ENCODE assay signal across 18 cellular contexts in genomic region chr12:55965240-55965639, GRCh38. TPM values are rescaled to one million over a fixed set of nuclear protein-coding genes. Genes with fewer than 3 reads are reported as not detected.
DNase-seq lines count a peak whose midpoint lies in the region; ATAC-seq, FAIRE-seq and TF ChIP-seq lines count a peak whose summit lies in the region.
"Had no signal": no experiment of that assay in that cellular context is flagged by ENCODE, and none has a peak within 500 bp of the region (broad histone marks: within the 10 kb centered on the region; RNA-seq: fewer than 3 reads in every experiment).

No MANE protein-coding gene starts in this region.

- TF ChIP-seq CTCF in H1 (IDR thresholded peaks at IDR 0.05; ENCODE audit: control extremely low read depth in 1 of 3, insufficient read depth in 1 of 3, low read depth in 1 of 3, low read length in 3 of 3), result no peak

- POLR2A ChIA-PET in CD4-positive, alpha-beta memory T cell (lab: Charles Lee; ENCODE audit: partially characterized antibody), result interaction anchor here (1.6 kb wide), 1 partner anchor 9 kb away, joined by 6 read pairs; the partner anchor contains the start of gene RAB5B
- POLR2A ChIA-PET in H1 (lab: Charles Lee; ENCODE audit: partially characterized antibody), result interaction anchor here (0.5 to 1.9 kb wide), 9 partner anchors 8 to 211 kb away, joined by 3 to 6 read pairs (median 4); partner anchors contain the start of gene RAB5B
- POLR2A ChIA-PET in naive thymus-derived CD4-positive, alpha-beta T cell (lab: Charles Lee), result interaction anchor here (0.8 to 0.9 kb wide), 3 partner anchors 12 to 32 kb away, joined by 3 read pairs; no protein-coding TSS in a partner anchor

- no peak for TF ChIP-seq EP300 in H1 (IDR thresholded peaks at IDR 0.05; ENCODE audit: borderline replicate concordance in 1 of 2, low read depth in 2 of 2, low read length in 2 of 2)

- no peak overlapping the region for H3K27ac ChIP-seq in CD4-positive, alpha-beta memory T cell (ENCODE audit: low read depth, low read length)
- H3K27ac ChIP-seq in HUES64 (ENCODE audit: low read depth, low read length), result peak overlapping the region; percentile 53
- H3K27ac ChIP-seq in H1 (ENCODE audit: low read depth, low read length), result 0 out of 2 replicates have a peak overlapping the region, but pooled peaks have one; percentile 22
- peak overlapping the region; percentile 69 for H3K27ac ChIP-seq in naive thymus-derived CD4-positive, alpha-beta T cell (ENCODE audit: low read depth, low read length)
- H3K27ac ChIP-seq in aorta (ENCODE audit: low read depth in 1 of 2, low read length in 2 of 2), result no peak overlapping the region
- H3K27ac ChIP-seq in caudate nucleus (ENCODE audit: low read depth, low read length), result no peak overlapping the region

- no peak overlapping the region for H2BK15ac ChIP-seq in H1 (ENCODE audit: low read length)

- H3K4me3 ChIP-seq in CD4-positive, alpha-beta memory T cell (ENCODE audit: low read length in 2 of 2), result no peak overlapping the region
- H3K4me3 ChIP-seq in HUES64 (ENCODE audit: low read length), result peak overlapping the region; percentile 89
- peak overlapping the region; percentile 78 to 93 (median 88) for H3K4me3 ChIP-seq in H1 (ENCODE audit: extremely low read depth in 1 of 4, insufficient read depth in 2 of 4, low read depth in 3 of 4, low read length in 4 of 4)
- H3K4me3 ChIP-seq in naive thymus-derived CD4-positive, alpha-beta T cell (ENCODE audit: low read length), result no peak overlapping the region
- no peak overlapping the region for H3K4me3 ChIP-seq in aorta (ENCODE audit: low read length in 2 of 2)

- peak overlapping the region; percentile 62; the same call in 1 of the 2 replicates for H3K18ac ChIP-seq in H1 (ENCODE audit: extremely low read depth, low read length)

- H2BK5ac ChIP-seq in H1 (ENCODE audit: low read depth, low read length), result peak overlapping the region; percentile 75; the same call in 1 of the 2 replicates

- no peak overlapping the region for H2AK5ac ChIP-seq in H1 (ENCODE audit: low read depth, low read length)

- no peak overlapping the region for H4K91ac ChIP-seq in H1 (replicated peaks; ENCODE audit: insufficient read length, low read length)

- peaks cover 12% of the 10 kb centered on the region; the same call in 1 of the 2 replicates for H3K23me2 ChIP-seq in H1 (ENCODE audit: low read depth, low read length)

- no peaks in the 10 kb centered on the region for H3K9me3 Mint-ChIP-seq in CD4-positive, alpha-beta memory T cell
- H3K9me3 Mint-ChIP-seq in naive thymus-derived CD4-positive, alpha-beta T cell, result no peaks in the 10 kb centered on the region
- H3K9me3 Mint-ChIP-seq: activated CD4-positive, alpha-beta memory T cell treated with anti-CD3 and anti-CD28 coated beads for 36 hours; stimulated activated memory B cell treated with anti-CD40 and anti-IgM and Interleukin-4, amounts not matched to agents 10 μg/mL and 1 μg/mL and 100 μg/mL, for 72 hours had no signal

- H2BK12ac ChIP-seq in H1 (ENCODE audit: low read depth, low read length), result no peak overlapping the region

- peaks cover 0 to 5% of the 10 kb centered on the region in 2 donors for H3K36me3 Mint-ChIP-seq in CD4-positive, alpha-beta memory T cell
- peaks cover 0 to 8% (median 0%) of the 10 kb centered on the region in 5 donors for H3K36me3 Mint-ChIP-seq in naive thymus-derived CD4-positive, alpha-beta T cell

- no peak for ATAC-seq in naive thymus-derived CD4-positive, alpha-beta T cell
- no peak for ATAC-seq in aorta (ENCODE audit: low FRiP score)
- ATAC-seq in HG02981 (IDR thresholded peaks at IDR 0.05; ENCODE audit: unreplicated experiment), result no peak
- ATAC-seq: stimulated activated memory B cell treated with anti-CD40 and anti-IgM and Interleukin-4, amounts not matched to agents 10 μg/mL and 1 μg/mL and 100 μg/mL, for 72 hours had no signal

- H2BK20ac ChIP-seq in H1 (ENCODE audit: low read length), result no peak overlapping the region

- H3K79me2 ChIP-seq in H1 (ENCODE audit: control insufficient read depth in 1 of 2, insufficient read depth in 2 of 2, low read length in 2 of 2), result peaks cover 3 to 18% of the 10 kb centered on the region in 2 experiments; a peak in 3 of 4 replicates

- TF ChIP-seq POLR2A in H1 (IDR thresholded peaks at IDR 0.05; ENCODE audit: control extremely low read depth in 1 of 2, low read depth in 2 of 2, low read length in 2 of 2), result no peak

- H3K56ac ChIP-seq in H1 (replicated peaks; ENCODE audit: insufficient read length, low read depth, low read length), result no peak overlapping the region

- peaks cover 15 to 35% (median 23%) of the 10 kb centered on the region in 4 donors for H3K4me1 Mint-ChIP-seq in CD4-positive, alpha-beta memory T cell
- peaks cover 19 to 44% (median 31%) of the 10 kb centered on the region in 7 donors for H3K4me1 Mint-ChIP-seq in naive thymus-derived CD4-positive, alpha-beta T cell

- no peak for TF ChIP-seq RAD21 in H1 (IDR thresholded peaks at IDR 0.05 in 1 of 2, conservative IDR thresholded peaks at IDR 0.05 in 1 of 2; ENCODE audit: low read depth in 2 of 2, low read length in 2 of 2)

- H3K4me3 Mint-ChIP-seq in CD4-positive, alpha-beta memory T cell, result peak overlapping the region in 5 of 8 donors; percentile 10 to 96 (median 56)
- peak overlapping the region in 7 of 10 donors; percentile 88 to 97 (median 92) for H3K4me3 Mint-ChIP-seq in naive thymus-derived CD4-positive, alpha-beta T cell

- H3K79me1 ChIP-seq in H1 (ENCODE audit: low read depth, low read length), result peaks cover 2% of the 10 kb centered on the region; the same call in 1 of the 2 replicates

- peaks cover 19% of the 10 kb centered on the region for H3K4me1 ChIP-seq in CD4-positive, alpha-beta memory T cell (ENCODE audit: insufficient read depth, low read length)
- H3K4me1 ChIP-seq in HUES64 (ENCODE audit: insufficient read depth, low read length), result peaks cover 7% of the 10 kb centered on the region; the same call in 1 of the 2 replicates
- H3K4me1 ChIP-seq in H1 (replicated peaks in 1 of 4; ENCODE audit: control insufficient read depth in 3 of 4, insufficient read depth in 4 of 4, low read length in 3 of 4), result peaks cover 2 to 13% (median 5%) of the 10 kb centered on the region in 4 experiments
- H3K4me1 ChIP-seq in naive thymus-derived CD4-positive, alpha-beta T cell (ENCODE audit: control insufficient read depth in 2 of 2, insufficient read depth in 2 of 2, low read length in 2 of 2), result peaks cover 12 to 18% of the 10 kb centered on the region in 2 donors
- no peaks in the 10 kb centered on the region for H3K4me1 ChIP-seq in aorta (ENCODE audit: control insufficient read depth in 1 of 2, insufficient read depth in 2 of 2, low read length in 2 of 2)

- H3K23ac ChIP-seq in H1 (ENCODE audit: insufficient read length), result no peak overlapping the region

- no peak overlapping the region for H3K4ac ChIP-seq in H1 (replicated peaks; ENCODE audit: insufficient read length, low read depth, low read length)

- H3K4me2 ChIP-seq in H1 (ENCODE audit: insufficient read depth in 1 of 2, low read depth in 2 of 2, low read length in 2 of 2), result peak overlapping the region; percentile 78 to 90

- CTCF ChIA-PET in CD4-positive, alpha-beta memory T cell (lab: Charles Lee; ENCODE audit: partially characterized antibody), result no interaction called here
- CTCF ChIA-PET in H1 (lab: Charles Lee; ENCODE audit: partially characterized antibody), result interaction anchor here (1.2 kb wide), 2 partner anchors 30 to 86 kb away, joined by 3 to 4 read pairs; no protein-coding TSS in a partner anchor
- CTCF ChIA-PET in naive thymus-derived CD4-positive, alpha-beta T cell (lab: Charles Lee), result no interaction called here

- H3K9ac ChIP-seq in HUES64 (ENCODE audit: low read depth, low read length) (peak overlapping the region; percentile 46; the same call in 1 of the 2 replicates), H1 (replicated peaks in 1 of 4; ENCODE audit: extremely low read depth in 1 of 4, low read depth in 3 of 4, low read length in 3 of 4) (peak overlapping the region in 3 of 4 experiments; percentile 21 to 83 (median 32); a peak in 4 of 7 replicates)

- H4K20me1 ChIP-seq in H1 (replicated peaks in 1 of 2; ENCODE audit: control insufficient read depth in 1 of 2, insufficient read depth in 2 of 2, low read length in 2 of 2), result no peaks in the 10 kb centered on the region

- intact Hi-C loops in CD4-positive, alpha-beta memory T cell (cut with micrococcal nuclease), result no loop called here
- intact Hi-C loops in naive thymus-derived CD4-positive, alpha-beta T cell (cut with micrococcal nuclease), result no loop called here
- intact Hi-C loops in aorta (cut with DNase I), result loop anchor here in 1 of 2 donors (10.0 kb wide), 1 partner anchor 230 kb away; no protein-coding TSS in a partner anchor

- 48% methylated on average over 5 of the region's 5 CpGs for WGBS in HUES64
- WGBS in H1 (ENCODE audit: extremely low coverage in 1 of 2, insufficient coverage in 1 of 2, insufficient read length in 1 of 2, insufficient replicate concordance in 2 of 2, low coverage in 1 of 2, low lambda C conversion rate in 2 of 2, missing lambda C conversion rate in 1 of 2), 2 experiments, result 33% methylated on average over 5 of the region's 5 CpGs; no CpG with 5 or more reads in 1 of the 2 experiments
- 67 to 70% methylated on average over 5 of the region's 5 CpGs for WGBS in aorta, 2 donors

- H2BK120ac ChIP-seq in H1 (replicated peaks; ENCODE audit: low read depth, low read length), result no peak overlapping the region

- H3K14ac ChIP-seq in H1 (ENCODE audit: insufficient read length), result no peak overlapping the region

- H3K27me3 Mint-ChIP-seq in CD4-positive, alpha-beta memory T cell, result no peaks in the 10 kb centered on the region
- no peaks in the 10 kb centered on the region for H3K27me3 Mint-ChIP-seq in naive thymus-derived CD4-positive, alpha-beta T cell
- H3K27me3 Mint-ChIP-seq: activated CD4-positive, alpha-beta memory T cell treated with anti-CD3 and anti-CD28 coated beads for 36 hours; stimulated activated memory B cell treated with anti-CD40 and anti-IgM and Interleukin-4, amounts not matched to agents 10 μg/mL and 1 μg/mL and 100 μg/mL, for 72 hours had no signal

- DNase-seq in CD4-positive, alpha-beta memory T cell, result no peak
- DNase-seq in H1 (ENCODE audit: low read depth in 1 of 2, low spot score in 2 of 2) (peak in 1 of 2 experiments; percentile 48), NCI-H2107 treated with DMSO at 0.1 percent for 48 hours (lab: John Stamatoyannopoulos, UW; ENCODE audit: unreplicated experiment) (no peak), aorta (no peak), caudate nucleus (lab: John Stamatoyannopoulos, UW) (no peak)
- no peak for DNase-seq in naive thymus-derived CD4-positive, alpha-beta T cell
- DNase-seq: activated CD4-positive, alpha-beta memory T cell treated with anti-CD3 and anti-CD28 coated beads for 36 hours; activated naive CD4-positive, alpha-beta T cell treated with Interleukin-2 at 50 U/mL for 16 hours; NCI-H187 treated with DMSO at 0.1 percent for 48 hours; retina; stimulated activated CD4-positive, alpha-beta T cell treated with anti-CD3 and anti-CD28 coated beads, Interleukin-4, amount 100 ng/mL, for 24 hours; T1000 had no signal

- no peaks in the 10 kb centered on the region for H3K9me3 ChIP-seq in CD4-positive, alpha-beta memory T cell (ENCODE audit: control insufficient read depth in 1 of 2, low read length in 2 of 2)
- H3K9me3 ChIP-seq in HUES64 (ENCODE audit: insufficient read depth, low read depth, low read length) (no peaks in the 10 kb centered on the region), H1 (ENCODE audit: insufficient read depth in 2 of 2, low read depth in 1 of 2, low read length in 1 of 2) (no peaks in the 10 kb centered on the region), aorta (ENCODE audit: control insufficient read depth, low read length) (no peaks in the 10 kb centered on the region)
- no peaks in the 10 kb centered on the region for H3K9me3 ChIP-seq in naive thymus-derived CD4-positive, alpha-beta T cell (ENCODE audit: control insufficient read depth in 2 of 3, low read length in 3 of 3)
- H3K9me3 ChIP-seq: esophagus muscularis mucosa had no signal

- H4K5ac ChIP-seq in H1 (ENCODE audit: insufficient read length, low read depth, low read length), result no peak overlapping the region

- H2AFZ ChIP-seq in H1 (ENCODE audit: low read length), result 0 out of 2 replicates have a peak overlapping the region, but pooled peaks have one; percentile 4

- H3K27ac Mint-ChIP-seq in CD4-positive, alpha-beta memory T cell, result no peak overlapping the region
- peak overlapping the region in 8 of 9 donors; percentile 51 to 94 (median 84) for H3K27ac Mint-ChIP-seq in naive thymus-derived CD4-positive, alpha-beta T cell
- H3K27ac Mint-ChIP-seq: activated CD4-positive, alpha-beta memory T cell treated with anti-CD3 and anti-CD28 coated beads for 36 hours had no signal

- no peak for FAIRE-seq in H1 (lab: Jason Lieb, UNC)
- FAIRE-seq: GM19239 had no signal

- no peak overlapping the region for H4K8ac ChIP-seq in H1 (ENCODE audit: extremely low read depth, insufficient read depth, low read length)

- no peaks in the 10 kb centered on the region for H3K27me3 ChIP-seq in CD4-positive, alpha-beta memory T cell (ENCODE audit: insufficient read depth, low read length)
- no peaks in the 10 kb centered on the region for H3K27me3 ChIP-seq in HUES64 (ENCODE audit: insufficient read depth, low read length)
- H3K27me3 ChIP-seq in H1 (replicated peaks in 1 of 4; ENCODE audit: control insufficient read depth in 3 of 4, extremely low read depth in 1 of 4, insufficient read depth in 3 of 4, low read length in 3 of 4), result no peaks in the 10 kb centered on the region
- no peaks in the 10 kb centered on the region for H3K27me3 ChIP-seq in naive thymus-derived CD4-positive, alpha-beta T cell (ENCODE audit: control insufficient read depth in 2 of 2, insufficient read depth in 2 of 2, low read length in 2 of 2)
- no peaks in the 10 kb centered on the region for H3K27me3 ChIP-seq in aorta (ENCODE audit: control insufficient read depth in 1 of 2, insufficient read depth in 2 of 2, low read length in 1 of 2)
- H3K27me3 ChIP-seq: esophagus muscularis mucosa had no signal

- H3K36me3 ChIP-seq in CD4-positive, alpha-beta memory T cell (ENCODE audit: insufficient read depth, low read length), result no peaks in the 10 kb centered on the region
- H3K36me3 ChIP-seq in HUES64 (ENCODE audit: insufficient read depth, low read length) (peaks cover 26% of the 10 kb centered on the region), H1 (ENCODE audit: control insufficient read depth in 2 of 4, insufficient read depth in 4 of 4, low read length in 3 of 4) (peaks cover 2 to 19% (median 9%) of the 10 kb centered on the region in 4 experiments; a peak in 5 of 8 replicates), aorta (ENCODE audit: control insufficient read depth in 1 of 2, insufficient read depth in 2 of 2, low read length in 1 of 2) (no peaks in the 10 kb centered on the region)
- no peaks in the 10 kb centered on the region for H3K36me3 ChIP-seq in naive thymus-derived CD4-positive, alpha-beta T cell (ENCODE audit: control insufficient read depth in 2 of 3, insufficient read depth in 3 of 3, low read length in 3 of 3)

RNA-seq across cellular contexts. Expression of gene PMEL, which starts 0.6 kb away (rescaled TPM):
- total RNA-seq in CD4-positive, alpha-beta memory T cell, result not detected
- not detected for polyA plus RNA-seq in CD4-positive, alpha-beta memory T cell
- 71.3 TPM for polyA plus RNA-seq in HUES64 (2013, experiment 1 of 2)
- polyA plus RNA-seq in HUES64 (2013, experiment 2 of 2), result 92.8 TPM
- total RNA-seq in H1 (2021; fragmentation: NEBNext Ultra II Directional; extraction: Animal tissue kit (Norgen Biotek cat#: 25700)), result 120 and 128 TPM in 2 replicates
- 382 and 467 TPM in 2 replicates for polyA plus RNA-seq in H1 (2011; rRNA removed)
- polyA plus RNA-seq in H1 (2011; cell fraction: cytosol; rRNA removed), result 273 TPM
- polyA plus RNA-seq in H1 (2011; cell fraction: nucleus; rRNA removed), result 777 TPM
- polyA plus RNA-seq in H1 (2012, experiment 1 of 2), result 121 to 177 TPM (median 161 TPM) in 4 replicates
- 187 TPM for polyA plus RNA-seq in H1 (2012, experiment 2 of 2)
- polyA plus RNA-seq in H1 (2013, experiment 1 of 2), result 150 TPM
- polyA plus RNA-seq in H1 (2013, experiment 2 of 2), result 120 TPM
- polyA minus RNA-seq in H1 (2011; rRNA and poly(A)+ RNA removed), result 247 and 291 TPM in 2 replicates
- polyA minus RNA-seq in H1 (2011; cell fraction: cytosol; rRNA and poly(A)+ RNA removed), result 109 TPM
- polyA minus RNA-seq in H1 (2011; cell fraction: nucleus; rRNA and poly(A)+ RNA removed), result 104 TPM
- total RNA-seq in naive thymus-derived CD4-positive, alpha-beta T cell, result not detected
- polyA plus RNA-seq in naive thymus-derived CD4-positive, alpha-beta T cell, result under 1 TPM; 0.09 to 0.57 TPM
- 1 to 10 TPM in 1 of 2 donors, under 1 TPM in 1; 0.93 to 2.0 TPM for total RNA-seq in aorta
- polyA plus RNA-seq in aorta, result 1 to 10 TPM in 1 of 2 donors, under 1 TPM in 1; 0.64 to 2.9 TPM
- total RNA-seq: mononuclear cell had no signal

RNA-seq across cellular contexts. Expression of gene CDK2, which starts 1.4 kb away (rescaled TPM):
- 10 to 100 TPM; 17.5 to 21.5 TPM for total RNA-seq in CD4-positive, alpha-beta memory T cell
- polyA plus RNA-seq in CD4-positive, alpha-beta memory T cell, result 1 to 10 TPM; 4.7 to 5.7 TPM
- polyA plus RNA-seq in HUES64 (2013, experiment 1 of 2), result 39.9 TPM
- polyA plus RNA-seq in HUES64 (2013, experiment 2 of 2), result 40.8 TPM
- total RNA-seq in H1 (2021; fragmentation: NEBNext Ultra II Directional; extraction: Animal tissue kit (Norgen Biotek cat#: 25700)), result 41.7 and 42.5 TPM in 2 replicates
- polyA plus RNA-seq in H1 (2011; rRNA removed) (39.4 and 41.6 TPM in 2 replicates), aorta (10 to 100 TPM; 27.9 to 36.5 TPM)
- 45.7 TPM for polyA plus RNA-seq in H1 (2011; cell fraction: cytosol; rRNA removed)
- 79.8 TPM for polyA plus RNA-seq in H1 (2011; cell fraction: nucleus; rRNA removed)
- polyA plus RNA-seq in H1 (2012, experiment 1 of 2), result 49.9 to 51.7 TPM (median 51.1 TPM) in 4 replicates
- polyA plus RNA-seq in H1 (2012, experiment 2 of 2), result 24.2 TPM
- polyA plus RNA-seq in H1 (2013, experiment 1 of 2), result 34.7 TPM
- 34.4 TPM for polyA plus RNA-seq in H1 (2013, experiment 2 of 2)
- polyA minus RNA-seq in H1 (2011; rRNA and poly(A)+ RNA removed), result 54.2 and 61.6 TPM in 2 replicates
- 28.5 TPM for polyA minus RNA-seq in H1 (2011; cell fraction: cytosol; rRNA and poly(A)+ RNA removed)
- polyA minus RNA-seq in H1 (2011; cell fraction: nucleus; rRNA and poly(A)+ RNA removed), result 24.8 TPM
- 10 to 100 TPM; 19.0 to 77.2 (median 24.1) TPM for total RNA-seq in naive thymus-derived CD4-positive, alpha-beta T cell
- 1 to 10 TPM; 7.0 to 9.6 TPM for polyA plus RNA-seq in naive thymus-derived CD4-positive, alpha-beta T cell
- 10 to 100 TPM; 29.8 to 35.5 TPM for total RNA-seq in aorta

RNA-seq across cellular contexts. Expression of gene RAB5B, which starts 8.6 kb away (rescaled TPM):
- total RNA-seq in CD4-positive, alpha-beta memory T cell, result 100 to 1,000 TPM; 106 to 112 TPM
- 10 to 100 TPM; 67.5 to 80.8 TPM for polyA plus RNA-seq in CD4-positive, alpha-beta memory T cell
- polyA plus RNA-seq in HUES64 (2013, experiment 1 of 2), result 36.6 TPM
- polyA plus RNA-seq in HUES64 (2013, experiment 2 of 2), result 48.6 TPM
- total RNA-seq in H1 (2021; fragmentation: NEBNext Ultra II Directional; extraction: Animal tissue kit (Norgen Biotek cat#: 25700)), result 56.7 and 65.6 TPM in 2 replicates
- polyA plus RNA-seq in H1 (2011; rRNA removed) (47.2 and 62.4 TPM in 2 replicates), aorta (10 to 100 TPM; 58.4 to 86.2 TPM)
- polyA plus RNA-seq in H1 (2011; cell fraction: cytosol; rRNA removed), result 61.2 TPM
- 33.7 TPM for polyA plus RNA-seq in H1 (2011; cell fraction: nucleus; rRNA removed)
- 39.6 to 49.1 TPM (median 43.6 TPM) in 4 replicates for polyA plus RNA-seq in H1 (2012, experiment 1 of 2)
- 37.5 TPM for polyA plus RNA-seq in H1 (2012, experiment 2 of 2)
- polyA plus RNA-seq in H1 (2013, experiment 1 of 2), result 38.9 TPM
- 40.2 TPM for polyA plus RNA-seq in H1 (2013, experiment 2 of 2)
- polyA minus RNA-seq in H1 (2011; rRNA and poly(A)+ RNA removed), result 79.5 and 82.6 TPM in 2 replicates
- 35.5 TPM for polyA minus RNA-seq in H1 (2011; cell fraction: cytosol; rRNA and poly(A)+ RNA removed)
- 28.6 TPM for polyA minus RNA-seq in H1 (2011; cell fraction: nucleus; rRNA and poly(A)+ RNA removed)
- 100 to 1,000 TPM in 1 of 5 experiments, 10 to 100 TPM in 4; 45.2 to 109 (median 62.7) TPM for total RNA-seq in naive thymus-derived CD4-positive, alpha-beta T cell
- 10 to 100 TPM; 69.6 to 86.7 TPM for polyA plus RNA-seq in naive thymus-derived CD4-positive, alpha-beta T cell
- total RNA-seq in aorta, result 100 to 1,000 TPM; 115 to 126 TPM

RNA-seq across cellular contexts. Expression of gene SUOX, which starts 31.8 kb away (rescaled TPM):
- 1 to 10 TPM; 5.4 to 5.9 TPM for total RNA-seq in CD4-positive, alpha-beta memory T cell
- not detected for polyA plus RNA-seq in CD4-positive, alpha-beta memory T cell
- 15.2 TPM for polyA plus RNA-seq in HUES64 (2013, experiment 1 of 2)
- polyA plus RNA-seq in HUES64 (2013, experiment 2 of 2), result 16.0 TPM
- total RNA-seq in H1 (2021; fragmentation: NEBNext Ultra II Directional; extraction: Animal tissue kit (Norgen Biotek cat#: 25700)), result 22.5 and 23.1 TPM in 2 replicates
- polyA plus RNA-seq in H1 (2011; rRNA removed) (26.8 and 31.3 TPM in 2 replicates), aorta (10 to 100 TPM in 1 of 2 donors, 1 to 10 TPM in 1; 6.4 to 17.6 TPM)
- 29.5 TPM for polyA plus RNA-seq in H1 (2011; cell fraction: cytosol; rRNA removed)
- 47.9 TPM for polyA plus RNA-seq in H1 (2011; cell fraction: nucleus; rRNA removed)
- polyA plus RNA-seq in H1 (2012, experiment 1 of 2), result 20.1 to 28.2 TPM (median 26.6 TPM) in 4 replicates
- 24.9 TPM for polyA plus RNA-seq in H1 (2012, experiment 2 of 2)
- polyA plus RNA-seq in H1 (2013, experiment 1 of 2), result 21.4 TPM
- polyA plus RNA-seq in H1 (2013, experiment 2 of 2), result 21.5 TPM
- 42.7 and 45.5 TPM in 2 replicates for polyA minus RNA-seq in H1 (2011; rRNA and poly(A)+ RNA removed)
- 16.3 TPM for polyA minus RNA-seq in H1 (2011; cell fraction: cytosol; rRNA and poly(A)+ RNA removed)
- 31.2 TPM for polyA minus RNA-seq in H1 (2011; cell fraction: nucleus; rRNA and poly(A)+ RNA removed)
- total RNA-seq in naive thymus-derived CD4-positive, alpha-beta T cell, result 10 to 100 TPM in 1 of 5 experiments, 1 to 10 TPM in 4; 1.9 to 10.4 (median 7.1) TPM
- under 1 TPM; 0.14 to 0.21 TPM for polyA plus RNA-seq in naive thymus-derived CD4-positive, alpha-beta T cell
- 10 to 100 TPM; 17.7 to 18.3 TPM for total RNA-seq in aorta

RNA-seq across cellular contexts. Expression of gene DGKA, which starts 34.3 kb away (rescaled TPM):
- total RNA-seq in CD4-positive, alpha-beta memory T cell, result 1,000 to 10,000 TPM; 1,301 to 1,410 TPM
- polyA plus RNA-seq in CD4-positive, alpha-beta memory T cell, result 100 to 1,000 TPM; 195 to 493 TPM
- polyA plus RNA-seq in HUES64 (2013, experiment 1 of 2), result 7.5 TPM
- 18.6 TPM for polyA plus RNA-seq in HUES64 (2013, experiment 2 of 2)
- 18.0 and 21.3 TPM in 2 replicates for total RNA-seq in H1 (2021; fragmentation: NEBNext Ultra II Directional; extraction: Animal tissue kit (Norgen Biotek cat#: 25700))
- 15.9 and 24.4 TPM in 2 replicates for polyA plus RNA-seq in H1 (2011; rRNA removed)
- 16.9 TPM for polyA plus RNA-seq in H1 (2011; cell fraction: cytosol; rRNA removed)
- 86.0 TPM for polyA plus RNA-seq in H1 (2011; cell fraction: nucleus; rRNA removed)
- 23.4 to 38.0 TPM (median 26.0 TPM) in 4 replicates for polyA plus RNA-seq in H1 (2012, experiment 1 of 2)
- polyA plus RNA-seq in H1 (2012, experiment 2 of 2), result 7.8 TPM
- 20.5 TPM for polyA plus RNA-seq in H1 (2013, experiment 1 of 2)
- 23.7 TPM for polyA plus RNA-seq in H1 (2013, experiment 2 of 2)
- polyA minus RNA-seq in H1 (2011; rRNA and poly(A)+ RNA removed), result 15.0 and 23.9 TPM in 2 replicates
- polyA minus RNA-seq in H1 (2011; cell fraction: cytosol; rRNA and poly(A)+ RNA removed), result 14.2 TPM
- 26.5 TPM for polyA minus RNA-seq in H1 (2011; cell fraction: nucleus; rRNA and poly(A)+ RNA removed)
- 1,000 to 10,000 TPM in 3 of 5 experiments, 100 to 1,000 TPM in 2; 705 to 1,507 (median 1,164) TPM for total RNA-seq in naive thymus-derived CD4-positive, alpha-beta T cell
- polyA plus RNA-seq in naive thymus-derived CD4-positive, alpha-beta T cell, result 100 to 1,000 TPM; 259 to 557 TPM
- 10 to 100 TPM; 74.1 to 86.5 TPM for total RNA-seq in aorta
- polyA plus RNA-seq in aorta, result 10 to 100 TPM; 41.4 to 85.6 TPM

Comparison
In these comparisons a context has a peak if more than half of its experiments do, and no peak if none do; other contexts are left out.
1. H3K27ac ChIP-seq: peak in HUES64 (single experiment), H1 (single experiment) and naive thymus-derived CD4-positive, alpha-beta T cell (single experiment); none in CD4-positive, alpha-beta memory T cell (single experiment), aorta (0 of 2) and caudate nucleus (single experiment).
2. H3K4me3 ChIP-seq: peak in HUES64 (single experiment) and H1 (4 of 4); none in CD4-positive, alpha-beta memory T cell (0 of 2), naive thymus-derived CD4-positive, alpha-beta T cell (single experiment) and aorta (0 of 2).
3. H3K27ac Mint-ChIP-seq: peak in naive thymus-derived CD4-positive, alpha-beta T cell (8 of 9); none in CD4-positive, alpha-beta memory T cell (0 of 7).
4. RNA of gene PMEL, which starts 0.6 kb away (total RNA-seq): 120 to 128 TPM in H1; 0.93 to 2.0 TPM in aorta, not detected in CD4-positive, alpha-beta memory T cell and not detected in naive thymus-derived CD4-positive, alpha-beta T cell; every median in the first group is over 10 times any median in the second.